Comparison of ENCODE assay signal across 1 cellular context in genomic region chr14:49970474-49971147, GRCh38.
TF ChIP-seq lines count a peak whose summit lies in the region.

No MANE protein-coding gene starts in this region.

TF ChIP-seq in K562, 482 proteins besides CTCF, POLR2A, EP300 and RAD21 (continued from another document):
- TF ChIP-seq POLR2AphosphoS5 (IDR thresholded peaks at IDR 0.05; ENCODE audit: control insufficient read depth, insufficient read depth, low read depth, low read length) = peak; percentile 67; the same call in 1 of the 2 replicates
- 0 out of 2 replicates have a peak, but pooled peaks have one; percentile 23 for TF ChIP-seq FOXP1 (CRISPR knock-in tag; IDR thresholded peaks at IDR 0.05)
- TF ChIP-seq KLF1 (tag; IDR thresholded peaks at IDR 0.05) = no peak
- TF ChIP-seq MTF1 (CRISPR knock-in tag; IDR thresholded peaks at IDR 0.05; ENCODE audit: borderline replicate concordance) = no peak
